In the genomic region with DNA sequence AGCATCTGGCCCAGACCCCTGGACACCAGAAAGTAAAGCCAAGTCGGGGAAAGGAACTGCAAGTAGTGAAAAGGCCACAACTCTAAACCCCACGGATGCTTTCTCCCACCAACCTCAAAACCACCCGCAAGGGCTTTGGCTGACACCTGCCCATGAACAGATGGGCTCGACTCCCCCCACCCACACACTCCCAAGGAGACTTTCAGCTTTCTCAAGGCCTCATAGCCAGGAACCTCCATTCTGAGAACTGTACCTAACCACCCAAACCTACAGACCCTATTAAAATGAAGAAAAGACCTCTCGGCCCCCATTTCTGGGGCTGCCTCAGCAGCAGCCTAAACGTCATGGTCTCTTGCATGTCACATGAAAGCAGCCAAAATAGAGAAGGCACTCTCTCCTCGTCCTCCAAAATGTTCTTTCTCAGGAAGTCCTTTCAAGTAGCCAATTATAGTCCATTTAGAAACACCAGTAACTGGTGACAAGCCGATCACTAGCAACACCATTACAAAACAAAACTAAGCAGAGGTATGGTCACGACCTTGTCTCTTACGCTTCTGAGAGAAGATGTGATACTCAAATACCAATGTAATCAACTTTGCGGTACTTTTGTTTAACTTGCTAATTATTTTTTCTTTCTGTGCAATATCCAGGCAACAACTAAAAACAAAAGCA, we compare ENCODE assay signal across 8 cellular contexts. TPM values are rescaled to one million over a fixed set of nuclear protein-coding genes. Genes with fewer than 3 reads are reported as not detected.
DNase-seq lines count a peak whose midpoint lies in the region; ATAC-seq and TF ChIP-seq lines count a peak whose summit lies in the region.

No MANE protein-coding gene starts in this region.

- peaks cover 86% of the 10 kb centered on the region for H3K4me1 Mint-ChIP-seq in activated T-cell treated with anti-CD3 and anti-CD28 coated beads, Interleukin-2, amount 50 U/mL, for 4 hours (ENCODE audit: low read depth)
- H3K4me1 Mint-ChIP-seq in brain: peaks cover 74% of the 10 kb centered on the region

- no peak for DNase-seq in activated T-cell treated with anti-CD3 and anti-CD28 coated beads, Interleukin-2, amount 50 U/mL, for 4 hours
- DNase-seq in activated T-cell treated with anti-CD3 and anti-CD28 coated beads, Interleukin-2, amount 50 U/mL, for 1 hour: no peak
- DNase-seq in OCI-M1 (lab: John Stamatoyannopoulos, UW) (no peak), DMS153 treated with DMSO at 0.1 percent for 48 hours (lab: John Stamatoyannopoulos, UW; ENCODE audit: unreplicated experiment) (no peak)
- no peak for DNase-seq in NK-92 treated with Interleukin-12 subunit alpha and Interleukin-12 subunit beta, amount 100 ng/mL, for 24 hours (lab: John Stamatoyannopoulos, UW)

- no peak for TF ChIP-seq CTCF in brain (conservative IDR thresholded peaks at IDR 0.05)

- no peak for ATAC-seq in activated T-cell treated with anti-CD3 and anti-CD28 coated beads, Interleukin-2, amount 50 U/mL, for 4 hours
- ATAC-seq in HG03439 (IDR thresholded peaks at IDR 0.05; ENCODE audit: unreplicated experiment): peak; percentile 19

- no peaks in the 10 kb centered on the region for H3K27me3 Mint-ChIP-seq in activated T-cell treated with anti-CD3 and anti-CD28 coated beads, Interleukin-2, amount 50 U/mL, for 4 hours (ENCODE audit: low read depth)
- peaks cover 2% of the 10 kb centered on the region for H3K27me3 Mint-ChIP-seq in brain

- peaks cover 65% of the 10 kb centered on the region for H3K4me1 ChIP-seq in muscle layer of colon (ENCODE audit: insufficient read depth, low read length)

- peak overlapping the region; percentile 60 for H3K27ac ChIP-seq in muscle layer of colon (ENCODE audit: low read depth, low read length)

- H3K9ac ChIP-seq in muscle layer of colon (ENCODE audit: low read length): peak overlapping the region; percentile 4

- H3K36me3 Mint-ChIP-seq in activated T-cell treated with anti-CD3 and anti-CD28 coated beads, Interleukin-2, amount 50 U/mL, for 4 hours (ENCODE audit: insufficient read depth): no peaks in the 10 kb centered on the region
- H3K36me3 Mint-ChIP-seq in brain: no peaks in the 10 kb centered on the region

- peak overlapping the region; percentile 16 to 44 for H3K4me3 ChIP-seq in muscle layer of colon (ENCODE audit: low read depth in 1 of 2, low read length in 2 of 2)

- H3K36me3 ChIP-seq in muscle layer of colon (ENCODE audit: insufficient read depth, low read length): no peaks in the 10 kb centered on the region

- H3K27me3 ChIP-seq in muscle layer of colon (ENCODE audit: control insufficient read depth in 1 of 2, insufficient read depth in 2 of 2, low read length in 2 of 2): no peaks in the 10 kb centered on the region

- no peaks in the 10 kb centered on the region for H3K9me3 ChIP-seq in muscle layer of colon (ENCODE audit: low read length)

- H3K27ac Mint-ChIP-seq in brain: peak overlapping the region in 3 of 5 experiments; percentile 62 to 89 (median 85)

- H3K9me3 Mint-ChIP-seq in activated T-cell treated with anti-CD3 and anti-CD28 coated beads, Interleukin-2, amount 50 U/mL, for 4 hours: no peaks in the 10 kb centered on the region
- H3K9me3 Mint-ChIP-seq in brain: no peaks in the 10 kb centered on the region

- peak overlapping the region; percentile 84 for H3K4me3 Mint-ChIP-seq in activated T-cell treated with anti-CD3 and anti-CD28 coated beads, Interleukin-2, amount 50 U/mL, for 4 hours
- H3K4me3 Mint-ChIP-seq in brain: peak overlapping the region; percentile 44 to 86 (median 64)

RNA-seq across cellular contexts. Expression of a gene that starts 2.9 kb away (rescaled TPM):
- 10 to 100 TPM; 30.2 to 43.4 (median 32.0) TPM for total RNA-seq in activated T-cell treated with anti-CD3 and anti-CD28 coated beads, Interleukin-2, amount 50 U/mL, for 4 hours
- 16.7 TPM for polyA plus RNA-seq in brain (ENCODE audit: insufficient read depth, low read depth, low replicate concordance)
